1 cellular context compared by ENCODE assay signal in genomic region chr12:6135071-6135470, GRCh38.
TF ChIP-seq lines count a peak whose summit lies in the region.

No MANE protein-coding gene starts in this region.

TF ChIP-seq in WTC11, 78 proteins besides CTCF, POLR2A, EP300 and RAD21 (continued from another document):
- no peak for TF ChIP-seq RORB (CRISPR knock-in tag; IDR thresholded peaks at IDR 0.05)
